Comparison of ENCODE assay signal across 11 cellular contexts in genomic region chr1:12113433-12114339, GRCh38. TPM values are rescaled to one million over a fixed set of nuclear protein-coding genes. Genes with fewer than 3 reads are reported as not detected.
A peak's percentile ranks its signal among the peaks of the same experiment; 100 is the strongest.
DNase-seq lines count a peak whose midpoint lies in the region; ATAC-seq and TF ChIP-seq lines count a peak whose summit lies in the region.
"Had no signal": no experiment of that assay in that cellular context is flagged by ENCODE, and none has a peak within 500 bp of the region (broad histone marks: within the 10 kb centered on the region; RNA-seq: fewer than 3 reads in every experiment).

No MANE protein-coding gene starts in this region.

- H3K4me3 Mint-ChIP-seq in activated T-helper 2 cell treated with anti-CD3 and anti-CD28 coated beads, Interferon-gamma antibody, Interleukin-2, Interleukin-4, amounts not matched to agents 10 μg/mL and 5 μg/mL and 100 μg/mL, durations not matched to agents 14 hours and 24 hours and 36 hours (ENCODE audit: low read depth), result no peak overlapping the region
- H3K4me3 Mint-ChIP-seq: activated B cell treated with CpG ODN at 0.5 μM for 24 hours; naive thymus-derived CD8-positive, alpha-beta T cell; stimulated activated effector memory CD8-positive, alpha-beta T cell treated with anti-CD3 and anti-CD28 coated beads, Interleukin-12 subunit alpha, Interleukin-12 subunit beta, amount 100 ng/mL, for 72 hours had no signal

- ATAC-seq in IMR-90 (ENCODE audit: low read depth) (peak; percentile 60; the same call in 1 of the 2 replicates), HG02678 (IDR thresholded peaks at IDR 0.05; ENCODE audit: unreplicated experiment) (no peak)
- ATAC-seq: naive thymus-derived CD8-positive, alpha-beta T cell; stimulated activated effector memory CD8-positive, alpha-beta T cell treated with anti-CD3 and anti-CD28 coated beads, Interleukin-12 subunit alpha, Interleukin-12 subunit beta, amount 100 ng/mL, for 72 hours had no signal

- H3K9ac ChIP-seq in IMR-90 (ENCODE audit: low read depth, low read length), result no peak overlapping the region

- intact Hi-C loops in IMR-90 (cut with micrococcal nuclease), result no loop called here
- intact Hi-C loops in activated T-helper 2 cell treated with anti-CD3 and anti-CD28 coated beads, Interferon-gamma antibody, Interleukin-2, Interleukin-4, amounts not matched to agents 10 μg/mL and 5 μg/mL and 100 μg/mL, durations not matched to agents 14 hours and 24 hours and 36 hours (cut with micrococcal nuclease), result no loop called here

- no peak overlapping the region for H3K23ac ChIP-seq in IMR-90 (ENCODE audit: low read depth, low read length)

- no peaks in the 10 kb centered on the region for H4K20me1 ChIP-seq in IMR-90 (ENCODE audit: insufficient read depth, low read length)

- 80% methylated on average over 3 of the region's 7 CpGs; no CpG with 5 or more reads in 1 of the 2 experiments for WGBS in IMR-90 (ENCODE audit: extremely low coverage in 2 of 2, insufficient read length in 1 of 2), 2 experiments
- 89% methylated on average over 5 of the region's 7 CpGs for WGBS in suprapubic skin

- in situ Hi-C loops in IMR-90 (cut with MboI; ENCODE audit: low sequenced_read_pairs), result no loop called here

- H3K4me3 ChIP-seq in IMR-90 (ENCODE audit: insufficient read depth, low read depth, low read length), result no peak overlapping the region
- H3K4me3 ChIP-seq in suprapubic skin, result no peak overlapping the region

- peaks cover 7% of the 10 kb centered on the region for H3K4me1 ChIP-seq in IMR-90 (ENCODE audit: control insufficient read depth, insufficient read depth, low read length)
- no peaks in the 10 kb centered on the region for H3K4me1 ChIP-seq in suprapubic skin

- H3K27me3 Mint-ChIP-seq in activated T-helper 2 cell treated with anti-CD3 and anti-CD28 coated beads, Interferon-gamma antibody, Interleukin-2, Interleukin-4, amounts not matched to agents 10 μg/mL and 5 μg/mL and 100 μg/mL, durations not matched to agents 14 hours and 24 hours and 36 hours (ENCODE audit: low read depth), result no peaks in the 10 kb centered on the region
- H3K27me3 Mint-ChIP-seq: activated B cell treated with CpG ODN at 0.5 μM for 24 hours had no signal

- no peak overlapping the region for H3K14ac ChIP-seq in IMR-90 (replicated peaks; ENCODE audit: low read depth, low read length)

- no peak overlapping the region for H3K4ac ChIP-seq in IMR-90 (ENCODE audit: low read depth, low read length)

- no peak overlapping the region for H2BK5ac ChIP-seq in IMR-90 (ENCODE audit: low read depth, low read length, poor library complexity, severe bottlenecking)

- no peak overlapping the region for H3K27ac ChIP-seq in IMR-90 (ENCODE audit: insufficient read depth, low read length)
- no peak overlapping the region for H3K27ac ChIP-seq in suprapubic skin

- H4K8ac ChIP-seq in IMR-90 (ENCODE audit: low read depth in 2 of 2, low read length in 2 of 2), result no peak overlapping the region

- no peak overlapping the region for H2AK9ac ChIP-seq in IMR-90 (replicated peaks; ENCODE audit: low read depth, low read length, poor library complexity)

- no peak overlapping the region for H2AFZ ChIP-seq in IMR-90 (replicated peaks; ENCODE audit: low read length, poor library complexity)

- TF ChIP-seq EP300 in suprapubic skin (IDR thresholded peaks at IDR 0.05), result no peak

- no peaks in the 10 kb centered on the region for H3K9me3 Mint-ChIP-seq in activated T-helper 2 cell treated with anti-CD3 and anti-CD28 coated beads, Interferon-gamma antibody, Interleukin-2, Interleukin-4, amounts not matched to agents 10 μg/mL and 5 μg/mL and 100 μg/mL, durations not matched to agents 14 hours and 24 hours and 36 hours
- H3K9me3 Mint-ChIP-seq: activated B cell treated with CpG ODN at 0.5 μM for 24 hours; naive thymus-derived CD8-positive, alpha-beta T cell; stimulated activated effector memory CD8-positive, alpha-beta T cell treated with anti-CD3 and anti-CD28 coated beads, Interleukin-12 subunit alpha, Interleukin-12 subunit beta, amount 100 ng/mL, for 72 hours had no signal

- H2BK20ac ChIP-seq in IMR-90 (ENCODE audit: low read depth, low read length), result no peak overlapping the region

- H2AK5ac ChIP-seq in IMR-90 (ENCODE audit: low read depth, low read length), result no peak overlapping the region

- no TSS peak for BruUV-seq in IMR-90 (replicated peaks; lab: Mats Ljungman, UMichigan)

- TF ChIP-seq POLR2A in IMR-90 (IDR thresholded peaks at IDR 0.05; ENCODE audit: low read depth, low read length) (no peak), suprapubic skin (IDR thresholded peaks at IDR 0.05) (no peak)

- peak overlapping the region; percentile 58 for H3K27ac Mint-ChIP-seq in activated T-helper 2 cell treated with anti-CD3 and anti-CD28 coated beads, Interferon-gamma antibody, Interleukin-2, Interleukin-4, amounts not matched to agents 10 μg/mL and 5 μg/mL and 100 μg/mL, durations not matched to agents 14 hours and 24 hours and 36 hours
- H3K27ac Mint-ChIP-seq: activated B cell treated with CpG ODN at 0.5 μM for 24 hours; stimulated activated effector memory CD8-positive, alpha-beta T cell treated with anti-CD3 and anti-CD28 coated beads, Interleukin-12 subunit alpha, Interleukin-12 subunit beta, amount 100 ng/mL, for 72 hours had no signal

- TF ChIP-seq CTCF in IMR-90 (conservative IDR thresholded peaks at IDR 0.05; ENCODE audit: low read depth, low read length) (no peak), suprapubic skin (IDR thresholded peaks at IDR 0.05) (no peak)

- H2BK15ac ChIP-seq in IMR-90 (ENCODE audit: low read depth, low read length), result no peak overlapping the region; the same call in 2 of the 3 replicates

- no peaks in the 10 kb centered on the region for H3K9me1 ChIP-seq in IMR-90 (ENCODE audit: insufficient read depth, low read length)

- no peak overlapping the region for H4K5ac ChIP-seq in IMR-90 (ENCODE audit: low read depth, low read length)

- 0 out of 2 replicates have a peak overlapping the region, but pooled peaks have one; percentile 8 for H2BK120ac ChIP-seq in IMR-90 (ENCODE audit: low read depth, low read length)

- no peak overlapping the region for H3K56ac ChIP-seq in IMR-90 (ENCODE audit: extremely low read depth, insufficient read depth, low read length)

- no peaks in the 10 kb centered on the region for H3K36me3 ChIP-seq in IMR-90 (ENCODE audit: control insufficient read depth, insufficient read depth, low read length)
- H3K36me3 ChIP-seq in suprapubic skin, result no peaks in the 10 kb centered on the region

- dilution Hi-C loops in IMR-90 (cut with HindIII; ENCODE audit: low sequenced_read_pairs, unreplicated experiment), result no loop called here

- peaks cover 13% of the 10 kb centered on the region for H3K4me1 Mint-ChIP-seq in activated T-helper 2 cell treated with anti-CD3 and anti-CD28 coated beads, Interferon-gamma antibody, Interleukin-2, Interleukin-4, amounts not matched to agents 10 μg/mL and 5 μg/mL and 100 μg/mL, durations not matched to agents 14 hours and 24 hours and 36 hours (ENCODE audit: low read depth)

- CTCF ChIA-PET in IMR-90 (lab: Yijun Ruan, JAX), result interaction anchor here (0.9 kb wide), 1 partner anchor 12 kb away, joined by 3 read pairs; no protein-coding TSS in a partner anchor

- H3K36me3 Mint-ChIP-seq in activated T-helper 2 cell treated with anti-CD3 and anti-CD28 coated beads, Interferon-gamma antibody, Interleukin-2, Interleukin-4, amounts not matched to agents 10 μg/mL and 5 μg/mL and 100 μg/mL, durations not matched to agents 14 hours and 24 hours and 36 hours (ENCODE audit: low read depth), result peaks cover 67% of the 10 kb centered on the region
- H3K36me3 Mint-ChIP-seq: naive thymus-derived CD8-positive, alpha-beta T cell had no signal

- H3K9me3 ChIP-seq in IMR-90 (ENCODE audit: control insufficient read depth, insufficient read depth, low read length) (no peaks in the 10 kb centered on the region), suprapubic skin (no peaks in the 10 kb centered on the region)

- H3K79me1 ChIP-seq in IMR-90 (ENCODE audit: low read depth in 1 of 2, low read length in 2 of 2), result no peaks in the 10 kb centered on the region

- DNase-seq in DMS 273 (lab: John Stamatoyannopoulos, UW; ENCODE audit: unreplicated experiment), result peak; percentile 90
- peak; percentile 63 for DNase-seq in IMR-90
- DNase-seq in activated T-helper 2 cell treated with anti-CD3 and anti-CD28 coated beads, Interferon-gamma antibody, Interleukin-2, Interleukin-4, amounts not matched to agents 10 μg/mL and 5 μg/mL and 100 μg/mL, durations not matched to agents 14 hours and 24 hours and 36 hours (ENCODE audit: low spot score), result no peak
- peak; percentile 64 for DNase-seq in hepatic stellate cell (ENCODE audit: low spot score)
- DNase-seq in suprapubic skin (ENCODE audit: low spot score in 2 of 2), result no peak
- DNase-seq in NCI-H1105 treated with DMSO at 0.1 percent for 48 hours (lab: John Stamatoyannopoulos, UW), result no peak
- DNase-seq: activated B cell treated with CpG ODN at 0.5 μM for 24 hours; naive thymus-derived CD8-positive, alpha-beta T cell had no signal

- peak overlapping the region; percentile 2; the same call in 1 of the 2 replicates for H3K18ac ChIP-seq in IMR-90 (ENCODE audit: low read depth, low read length)

- no peak overlapping the region for H3K4me2 ChIP-seq in IMR-90 (ENCODE audit: low read depth, low read length)

- TF ChIP-seq RAD21 in IMR-90 (IDR thresholded peaks at IDR 0.05; ENCODE audit: low read length), result no peak

- no peaks in the 10 kb centered on the region for H3K27me3 ChIP-seq in IMR-90 (ENCODE audit: control insufficient read depth, insufficient read depth, low read length)
- no peaks in the 10 kb centered on the region for H3K27me3 ChIP-seq in suprapubic skin

- POLR2A ChIA-PET in IMR-90 (lab: Charles Lee; ENCODE audit: unreplicated experiment), result interaction anchor here (0.5 kb wide), 1 partner anchor 403 kb away, joined by 4 read pairs; no protein-coding TSS in a partner anchor

- peak overlapping the region; percentile 43; the same call in 1 of the 2 replicates for H4K91ac ChIP-seq in IMR-90 (ENCODE audit: insufficient read depth, low read depth, low read length)

RNA-seq across cellular contexts. Expression of gene TNFRSF8, which starts 50.6 kb away (rescaled TPM):
- total RNA-seq in IMR-90 (2012; rRNA removed) (under 0.01 TPM in 2 replicates), suprapubic skin (1 to 10 TPM in 1 of 4 donors, under 1 TPM in 3; 0.30 to 1.2 (median 0.75) TPM)
- 0.31 and 0.37 TPM in 2 replicates for polyA plus RNA-seq in IMR-90 (2012; rRNA removed)
- 0.35 and 0.56 TPM in 2 replicates for polyA plus RNA-seq in IMR-90 (2012; cell fraction: cytosol; rRNA removed)
- 0.54 and 0.72 TPM in 2 replicates for polyA plus RNA-seq in IMR-90 (2012; cell fraction: nucleus; rRNA removed; ENCODE audit: low replicate concordance)
- total RNA-seq in activated T-helper 2 cell treated with anti-CD3 and anti-CD28 coated beads, Interferon-gamma antibody, Interleukin-2, Interleukin-4, amounts not matched to agents 10 μg/mL and 5 μg/mL and 100 μg/mL, durations not matched to agents 14 hours and 24 hours and 36 hours, result 65.0 and 65.5 TPM in 2 replicates
- total RNA-seq: naive thymus-derived CD8-positive, alpha-beta T cell had no signal
- polyA plus RNA-seq: naive thymus-derived CD8-positive, alpha-beta T cell had no signal

RNA-seq across cellular contexts. Expression of gene TNFRSF1B, which starts 53.1 kb away (rescaled TPM):
- total RNA-seq in IMR-90 (2012; rRNA removed) (4.3 and 5.0 TPM in 2 replicates), suprapubic skin (10 to 100 TPM in 2 of 4 donors, 1 to 10 TPM in 2; 6.3 to 35.2 (median 11.9) TPM)
- 8.6 and 8.9 TPM in 2 replicates for polyA plus RNA-seq in IMR-90 (2012; rRNA removed)
- polyA plus RNA-seq in IMR-90 (2012; cell fraction: cytosol; rRNA removed), result 6.3 and 11.9 TPM in 2 replicates
- polyA plus RNA-seq in IMR-90 (2012; cell fraction: nucleus; rRNA removed; ENCODE audit: low replicate concordance), result 4.3 and 6.7 TPM in 2 replicates
- total RNA-seq in activated T-helper 2 cell treated with anti-CD3 and anti-CD28 coated beads, Interferon-gamma antibody, Interleukin-2, Interleukin-4, amounts not matched to agents 10 μg/mL and 5 μg/mL and 100 μg/mL, durations not matched to agents 14 hours and 24 hours and 36 hours, result 150 and 153 TPM in 2 replicates
- total RNA-seq: OCI-LY7 had no signal

Comparison
In these comparisons a context has a peak if more than half of its experiments do, and no peak if none do; other contexts are left out.
1. DNase-seq: peak in DMS 273 (single experiment), IMR-90 (single experiment) and hepatic stellate cell (single experiment); none in activated T-helper 2 cell treated with anti-CD3 and anti-CD28 coated beads, Interferon-gamma antibody, Interleukin-2, Interleukin-4, amounts not matched to agents 10 μg/mL and 5 μg/mL and 100 μg/mL, durations not matched to agents 14 hours and 24 hours and 36 hours (single experiment), suprapubic skin (0 of 2) and NCI-H1105 treated with DMSO at 0.1 percent for 48 hours (single experiment).
2. RNA of gene TNFRSF8, which starts 50.6 kb away (total RNA-seq): 65.0 to 65.5 TPM in activated T-helper 2 cell treated with anti-CD3 and anti-CD28 coated beads, Interferon-gamma antibody, Interleukin-2, Interleukin-4, amounts not matched to agents 10 μg/mL and 5 μg/mL and 100 μg/mL, durations not matched to agents 14 hours and 24 hours and 36 hours; 0.30 to 1.2 TPM in suprapubic skin and under 0.01 TPM in IMR-90; every median in the first group is over 10 times any median in the second.